22 cellular contexts compared by ENCODE assay signal in the genomic region with DNA sequence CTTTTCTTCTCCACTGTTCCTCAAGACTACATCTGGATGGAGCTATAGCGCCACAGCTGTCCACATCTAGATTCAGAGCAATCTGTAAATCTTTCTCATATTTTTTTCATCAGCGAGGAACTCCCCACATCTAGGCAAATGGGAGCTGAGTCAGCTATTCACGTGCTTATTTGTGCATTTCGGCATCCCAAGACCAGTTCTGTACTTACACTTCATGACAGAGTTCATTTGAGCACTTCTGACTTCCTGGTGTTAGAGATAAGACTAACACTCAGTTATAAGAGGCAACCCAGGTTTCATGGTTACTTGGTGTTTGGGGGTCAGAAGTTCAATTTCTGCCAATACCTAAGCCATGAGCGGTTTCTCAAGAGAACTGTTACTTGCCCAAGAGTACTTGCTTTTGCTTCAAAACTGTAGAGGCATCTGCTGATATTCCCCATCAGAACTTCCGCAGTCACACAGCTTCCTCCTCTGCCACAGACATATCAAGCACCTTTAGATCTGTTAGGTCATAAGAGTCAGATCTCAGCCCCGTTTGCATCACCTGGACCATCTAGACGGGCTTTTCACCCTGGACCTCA. TPM values are rescaled to one million over a fixed set of nuclear protein-coding genes. Genes with fewer than 3 reads are reported as not detected.
DNase-seq lines count a peak whose midpoint lies in the region; ATAC-seq, FAIRE-seq and TF ChIP-seq lines count a peak whose summit lies in the region.
"Had no signal": no experiment of that assay in that cellular context is flagged by ENCODE, and none has a peak within 500 bp of the region (broad histone marks: within the 10 kb centered on the region; RNA-seq: fewer than 3 reads in every experiment).

No MANE protein-coding gene starts in this region.

- H3K36me3 Mint-ChIP-seq in type B pancreatic cell = no peaks in the 10 kb centered on the region
- H3K36me3 Mint-ChIP-seq: CD14-positive monocyte had no signal

- H2AFZ ChIP-seq in HepG2 (ENCODE audit: low read length) (no peak overlapping the region), hepatocyte (no peak overlapping the region)
- H2AFZ ChIP-seq: PC-9 had no signal

- H3K79me2 ChIP-seq in HepG2 (ENCODE audit: insufficient read depth, low read length) (no peaks in the 10 kb centered on the region), hepatocyte (no peaks in the 10 kb centered on the region)

- H4K20me1 ChIP-seq in HepG2 (ENCODE audit: insufficient read depth, low read length) (no peaks in the 10 kb centered on the region), hepatocyte (ENCODE audit: insufficient read depth, poor library complexity, severe bottlenecking) (no peaks in the 10 kb centered on the region)

- H3K27me3 ChIP-seq in HepG2 (ENCODE audit: control insufficient read depth in 1 of 2, insufficient read depth in 2 of 2, low read length in 2 of 2) (peaks cover 0 to 11% of the 10 kb centered on the region in 2 experiments; a peak in 1 of 5 replicates), right lobe of liver (no peaks in the 10 kb centered on the region), hepatocyte (no peaks in the 10 kb centered on the region)

- H3K36me3 ChIP-seq in HepG2 (replicated peaks in 1 of 2; ENCODE audit: control insufficient read depth in 1 of 2, insufficient read depth in 2 of 2, low read length in 2 of 2) (no peaks in the 10 kb centered on the region), right lobe of liver (no peaks in the 10 kb centered on the region), hepatocyte (replicated peaks; ENCODE audit: insufficient read depth, low read depth) (no peaks in the 10 kb centered on the region)
- H3K36me3 ChIP-seq: HAP-1 had no signal

- no peaks in the 10 kb centered on the region for H3K27me3 Mint-ChIP-seq in type B pancreatic cell

- H3K4me3 ChIP-seq in HepG2 (replicated peaks in 1 of 3; ENCODE audit: insufficient read depth in 1 of 3, low read depth in 2 of 3, low read length in 3 of 3) (no peak overlapping the region), right lobe of liver (no peak overlapping the region), hepatocyte (no peak overlapping the region)
- H3K4me3 ChIP-seq: GM12878, HAP-1, PC-9 had no signal

- H3K4me1 ChIP-seq in HepG2 (ENCODE audit: insufficient read depth, low read length) (no peaks in the 10 kb centered on the region), right lobe of liver (no peaks in the 10 kb centered on the region), hepatocyte (ENCODE audit: insufficient read depth) (no peaks in the 10 kb centered on the region)
- H3K4me1 ChIP-seq: HAP-1 had no signal

- FAIRE-seq in HepG2 (lab: Jason Lieb, UNC) = no peak
- FAIRE-seq: A204.1, GM12878, GM18507 had no signal

- TF ChIP-seq CTCF in HepG2 (CRISPR knock-in tag; IDR thresholded peaks at IDR 0.05) = no peak
- TF ChIP-seq CTCF in right lobe of liver (IDR thresholded peaks at IDR 0.05) = no peak
- no peak for TF ChIP-seq CTCF in hepatocyte (IDR thresholded peaks at IDR 0.05; ENCODE audit: poor library complexity)
- TF ChIP-seq CTCF in type B pancreatic cell (conservative IDR thresholded peaks at IDR 0.05) = no peak

- H3K27ac ChIP-seq in HepG2 (ENCODE audit: extremely low read length, insufficient read depth, low read length) (no peak overlapping the region), right lobe of liver (no peak overlapping the region), hepatocyte (no peak overlapping the region)
- H3K27ac ChIP-seq: PC-9 had no signal

- intact Hi-C loops in HepG2 (cut with micrococcal nuclease; ENCODE audit: unreplicated experiment) = no loop called here
- intact Hi-C loops in right lobe of liver (cut with DNase I) = no loop called here

- POLR2A ChIA-PET in HepG2 (lab: Yijun Ruan, JAX) = no interaction called here

- in situ Hi-C loops in HepG2 (cut with HindIII; ENCODE audit: extremely low pct_ligation_motif_present, low pct_unique_long_range_greater_than_20kb) = no loop called here

- ATAC-seq in HepG2 = no peak
- no peak for ATAC-seq in right lobe of liver
- no peak for ATAC-seq in HG02852 (IDR thresholded peaks at IDR 0.05; ENCODE audit: unreplicated experiment)
- ATAC-seq: GM12878, Right ventricle myocardium inferior had no signal

- WGBS in HepG2 (ENCODE audit: low lambda C conversion rate) = 8% methylated on average over 8 of the region's 8 CpGs
- WGBS in right lobe of liver (ENCODE audit: insufficient coverage, low coverage, low lambda C conversion rate, missing lambda C conversion rate) = 73% methylated on average over 6 of the region's 8 CpGs
- WGBS in hepatocyte (ENCODE audit: low lambda C conversion rate, missing lambda C conversion rate) = 67% methylated on average over 8 of the region's 8 CpGs

- BruUV-seq in HepG2 (replicated peaks; lab: Mats Ljungman, UMichigan) = no TSS peak

- TF ChIP-seq POLR2A in HepG2 (IDR thresholded peaks at IDR 0.05; ENCODE audit: insufficient read depth in 1 of 2, low read depth in 2 of 2, low read length in 2 of 2) (no peak), right lobe of liver (IDR thresholded peaks at IDR 0.05) (no peak)

- no peaks in the 10 kb centered on the region for H3K9me2 ChIP-seq in hepatocyte (replicated peaks; ENCODE audit: insufficient read depth)
- H3K9me2 ChIP-seq: SK-N-SH had no signal

- no peak overlapping the region for H3K9ac ChIP-seq in HepG2 (ENCODE audit: insufficient read depth, low read depth, low read length)
- H3K9ac ChIP-seq: SK-N-SH had no signal

- no peaks in the 10 kb centered on the region for H3K4me1 Mint-ChIP-seq in type B pancreatic cell (ENCODE audit: unreplicated experiment)
- H3K4me1 Mint-ChIP-seq: CD14-positive monocyte had no signal

- H3K4me3 Mint-ChIP-seq in type B pancreatic cell = no peak overlapping the region
- H3K4me3 Mint-ChIP-seq: CD14-positive monocyte had no signal

- DNase-seq in HepG2 (ENCODE audit: low spot score) (no peak), right lobe of liver (no peak), amniotic epithelial cell (ENCODE audit: low read depth) (peak; percentile 20), hepatocyte (ENCODE audit: low spot score) (peak; percentile 23), NCI-H69 (lab: John Stamatoyannopoulos, UW) (no peak), type B pancreatic cell (ENCODE audit: extremely low spot score, unreplicated experiment) (no peak), A172 (ENCODE audit: low spot score) (no peak)
- DNase-seq: COR-L47, DMS53, NCI-H1048, NCI-H146, NCI-H2081 treated with DMSO at 0.1 percent for 48 hours, NCI-H2227 treated with DMSO at 0.1 percent for 48 hours, PC-9, SK-N-SH had no signal

- H3K4me2 ChIP-seq in HepG2 (ENCODE audit: low read depth, low read length) (no peak overlapping the region), hepatocyte (no peak overlapping the region)
- H3K4me2 ChIP-seq: PC-9, SK-N-SH had no signal

- no peak overlapping the region for H3K27ac Mint-ChIP-seq in type B pancreatic cell

- peaks cover 9% of the 10 kb centered on the region for H3K9me3 Mint-ChIP-seq in type B pancreatic cell

- CTCF ChIA-PET in HepG2 (lab: Yijun Ruan, JAX; ENCODE audit: low intra/inter-chr PET ratio, low total read pairs) = no interaction called here

- TF ChIP-seq RAD21 in HepG2 (CRISPR knock-in tag; IDR thresholded peaks at IDR 0.05) = no peak

- TF ChIP-seq EP300 in HepG2 (IDR thresholded peaks at IDR 0.05; ENCODE audit: low read depth in 2 of 2, low read length in 2 of 2) = no peak
- TF ChIP-seq EP300 in HepG2 (CRISPR knock-in tag; IDR thresholded peaks at IDR 0.05; ENCODE audit: borderline replicate concordance) = no peak

- no peaks in the 10 kb centered on the region for H3K9me3 ChIP-seq in HepG2 (ENCODE audit: low read length)
- no peaks in the 10 kb centered on the region for H3K9me3 ChIP-seq in right lobe of liver
- no peaks in the 10 kb centered on the region for H3K9me3 ChIP-seq in hepatocyte (ENCODE audit: low read depth)
- H3K9me3 ChIP-seq: HAP-1, SK-N-SH had no signal

TF ChIP-seq in HepG2, 621 proteins besides CTCF, POLR2A, EP300 and RAD21 (continues in another document):
- TF ChIP-seq CENPX (CRISPR knock-in tag; IDR thresholded peaks at IDR 0.05) = no peak
- no peak for TF ChIP-seq TEF (CRISPR knock-in tag; IDR thresholded peaks at IDR 0.05)
- TF ChIP-seq MAFF (IDR thresholded peaks at IDR 0.05; ENCODE audit: low read depth, low read length) = peak; percentile 48
- TF ChIP-seq MAFK (conservative IDR thresholded peaks at IDR 0.05 in 1 of 2, IDR thresholded peaks at IDR 0.05 in 1 of 2; ENCODE audit: low read length in 2 of 2) = peak; percentile 37 to 54

RNA-seq across cellular contexts. Expression of gene DESI2, which starts 24.1 kb away (rescaled TPM):
- total RNA-seq in HepG2 (2016; rRNA removed; fragmentation: Illumina TruSeq; extraction: Trizol) (42.2 and 62.0 TPM in 2 replicates), right lobe of liver (10 to 100 TPM in 3 of 6 experiments, 1 to 10 TPM in 3; 7.0 to 14.2 (median 9.9) TPM), hepatocyte (48.2 and 48.6 TPM in 2 replicates), type B pancreatic cell (ENCODE audit: low replicate concordance) (27.5 and 34.4 TPM in 2 replicates)
- 11.7 and 12.7 TPM in 2 replicates for total RNA-seq in HepG2 (2016; cell fraction: cytosol; rRNA removed; fragmentation: Illumina TruSeq; extraction: Trizol; ENCODE audit: low read depth)
- total RNA-seq in HepG2 (2016; cell fraction: insoluble cytoplasmic fraction; rRNA removed; fragmentation: Illumina TruSeq; extraction: Trizol) = 44.8 and 60.2 TPM in 2 replicates
- total RNA-seq in HepG2 (2016; cell fraction: membrane; rRNA removed; fragmentation: Illumina TruSeq; extraction: Trizol) = 54.1 and 54.6 TPM in 2 replicates
- 28.8 and 30.7 TPM in 2 replicates for total RNA-seq in HepG2 (2016; cell fraction: nucleus; rRNA removed; fragmentation: Illumina TruSeq; extraction: Trizol)
- polyA plus RNA-seq in HepG2 (2011; rRNA removed) (18.6 and 23.1 TPM in 2 replicates), hepatocyte (20.5 and 31.5 TPM in 2 replicates)
- 12.6 and 15.7 TPM in 2 replicates for polyA plus RNA-seq in HepG2 (2011; cell fraction: cytosol; rRNA removed)
- polyA plus RNA-seq in HepG2 (2011; cell fraction: nucleus; rRNA removed) = 13.1 and 14.0 TPM in 2 replicates
- polyA plus RNA-seq in HepG2 (2012) = 20.9 and 26.0 TPM in 2 replicates
- polyA plus RNA-seq in HepG2 (2016; cell fraction: cytosol; fragmentation: Illumina TruSeq; extraction: Trizol; ENCODE audit: low read depth) = 10.7 and 11.8 TPM in 2 replicates
- 46.8 and 48.5 TPM in 2 replicates for polyA plus RNA-seq in HepG2 (2016; cell fraction: insoluble cytoplasmic fraction; fragmentation: Illumina TruSeq; extraction: Trizol; ENCODE audit: low read depth)
- polyA plus RNA-seq in HepG2 (2016; cell fraction: membrane; fragmentation: Illumina TruSeq; extraction: Trizol; ENCODE audit: low read depth) = 33.3 and 35.0 TPM in 2 replicates
- 30.2 and 30.6 TPM in 2 replicates for polyA plus RNA-seq in HepG2 (2016; cell fraction: nucleus; fragmentation: Illumina TruSeq; extraction: Trizol; ENCODE audit: insufficient read depth, low read depth)
- polyA minus RNA-seq in HepG2 (2011; rRNA and poly(A)+ RNA removed; ENCODE audit: low replicate concordance) = 29.7 and 33.1 TPM in 2 replicates
- 27.0 and 27.9 TPM in 2 replicates for polyA minus RNA-seq in HepG2 (2011; cell fraction: cytosol; rRNA and poly(A)+ RNA removed)
- 35.4 and 40.3 TPM in 2 replicates for polyA minus RNA-seq in HepG2 (2011; cell fraction: nucleus; rRNA and poly(A)+ RNA removed)
- 109 and 133 TPM in 2 replicates for total RNA-seq in A172 (2014; rRNA removed; shearing (Covaris generic))

Comparison
In these comparisons a context has a peak if more than half of its experiments do, and no peak if none do; other contexts are left out.
1. DNase-seq: peak in amniotic epithelial cell (single experiment) and hepatocyte (single experiment); none in HepG2 (single experiment), right lobe of liver (0 of 3), NCI-H69 (single experiment), type B pancreatic cell (single experiment) and A172 (single experiment).